ENCODE assay signal across 8 cellular contexts in genomic region chr3:58463942-58464271, GRCh38. TPM values are rescaled to one million over a fixed set of nuclear protein-coding genes. Genes with fewer than 3 reads are reported as not detected.
DNase-seq lines count a peak whose midpoint lies in the region; ATAC-seq and TF ChIP-seq lines count a peak whose summit lies in the region.

No MANE protein-coding gene starts in this region.

- H3K9me3 ChIP-seq in lower lobe of right lung = no peaks in the 10 kb centered on the region
- no peaks in the 10 kb centered on the region for H3K9me3 ChIP-seq in effector memory CD4-positive, alpha-beta T cell (ENCODE audit: control insufficient read depth, low read length)

- H3K36me3 Mint-ChIP-seq in activated naive CD8-positive, alpha-beta T cell = no peaks in the 10 kb centered on the region
- no peaks in the 10 kb centered on the region for H3K36me3 Mint-ChIP-seq in activated naive CD8-positive, alpha-beta T cell treated with anti-CD3 and anti-CD28 coated beads for 36 hours
- no peaks in the 10 kb centered on the region for H3K36me3 Mint-ChIP-seq in activated naive CD8-positive, alpha-beta T cell treated with anti-CD3 and anti-CD28 coated beads, Interleukin-2, amount 10 ng/mL, durations not matched to agents 7 days and 5 days
- no peaks in the 10 kb centered on the region for H3K36me3 Mint-ChIP-seq in type B pancreatic cell

- no peaks in the 10 kb centered on the region for H3K27me3 ChIP-seq in lower lobe of right lung (ENCODE audit: low read depth)
- H3K27me3 ChIP-seq in effector memory CD4-positive, alpha-beta T cell (replicated peaks; ENCODE audit: control insufficient read depth, insufficient read depth, low read length, poor library complexity, severe bottlenecking) = no peaks in the 10 kb centered on the region

- no peak overlapping the region for H3K27ac Mint-ChIP-seq in activated naive CD8-positive, alpha-beta T cell
- no peak overlapping the region for H3K27ac Mint-ChIP-seq in activated naive CD8-positive, alpha-beta T cell treated with anti-CD3 and anti-CD28 coated beads for 36 hours
- H3K27ac Mint-ChIP-seq in activated naive CD8-positive, alpha-beta T cell treated with anti-CD3 and anti-CD28 coated beads, Interleukin-2, amount 10 ng/mL, durations not matched to agents 7 days and 5 days = no peak overlapping the region
- H3K27ac Mint-ChIP-seq in type B pancreatic cell = peak overlapping the region; percentile 49

- intact Hi-C loops in lower lobe of right lung (cut with DNase I) = no loop called here

- no peaks in the 10 kb centered on the region for H3K9me3 Mint-ChIP-seq in activated naive CD8-positive, alpha-beta T cell (ENCODE audit: low read depth)
- no peaks in the 10 kb centered on the region for H3K9me3 Mint-ChIP-seq in activated naive CD8-positive, alpha-beta T cell treated with anti-CD3 and anti-CD28 coated beads for 36 hours
- H3K9me3 Mint-ChIP-seq in activated naive CD8-positive, alpha-beta T cell treated with anti-CD3 and anti-CD28 coated beads, Interleukin-2, amount 10 ng/mL, durations not matched to agents 7 days and 5 days = no peaks in the 10 kb centered on the region
- no peaks in the 10 kb centered on the region for H3K9me3 Mint-ChIP-seq in type B pancreatic cell

- POLR2A ChIA-PET in activated naive CD8-positive, alpha-beta T cell treated with anti-CD3 and anti-CD28 coated beads, Interleukin-2, amount 10 ng/mL, durations not matched to agents 7 days and 5 days (lab: Charles Lee) = no interaction called here

- H3K27me3 Mint-ChIP-seq in activated naive CD8-positive, alpha-beta T cell = no peaks in the 10 kb centered on the region
- peaks cover 7% of the 10 kb centered on the region for H3K27me3 Mint-ChIP-seq in activated naive CD8-positive, alpha-beta T cell treated with anti-CD3 and anti-CD28 coated beads for 36 hours
- peaks cover 15% of the 10 kb centered on the region for H3K27me3 Mint-ChIP-seq in activated naive CD8-positive, alpha-beta T cell treated with anti-CD3 and anti-CD28 coated beads, Interleukin-2, amount 10 ng/mL, durations not matched to agents 7 days and 5 days
- no peaks in the 10 kb centered on the region for H3K27me3 Mint-ChIP-seq in type B pancreatic cell

- TF ChIP-seq CTCF in lower lobe of right lung (IDR thresholded peaks at IDR 0.05) (no peak), type B pancreatic cell (conservative IDR thresholded peaks at IDR 0.05) (peak; percentile 4)

- peak overlapping the region; percentile 67 for H3K4me3 Mint-ChIP-seq in activated naive CD8-positive, alpha-beta T cell
- H3K4me3 Mint-ChIP-seq in activated naive CD8-positive, alpha-beta T cell treated with anti-CD3 and anti-CD28 coated beads for 36 hours = no peak overlapping the region
- H3K4me3 Mint-ChIP-seq in activated naive CD8-positive, alpha-beta T cell treated with anti-CD3 and anti-CD28 coated beads, Interleukin-2, amount 10 ng/mL, durations not matched to agents 7 days and 5 days = peak overlapping the region; percentile 47
- no peak overlapping the region for H3K4me3 Mint-ChIP-seq in type B pancreatic cell

- no peak overlapping the region for H3K27ac ChIP-seq in lower lobe of right lung
- no peak overlapping the region for H3K27ac ChIP-seq in effector memory CD4-positive, alpha-beta T cell (ENCODE audit: insufficient read depth, low read length, poor library complexity, severe bottlenecking)

- H3K4me1 Mint-ChIP-seq in activated naive CD8-positive, alpha-beta T cell (ENCODE audit: low read depth) = peaks cover 14% of the 10 kb centered on the region
- H3K4me1 Mint-ChIP-seq in activated naive CD8-positive, alpha-beta T cell treated with anti-CD3 and anti-CD28 coated beads for 36 hours = peaks cover 8% of the 10 kb centered on the region
- H3K4me1 Mint-ChIP-seq in activated naive CD8-positive, alpha-beta T cell treated with anti-CD3 and anti-CD28 coated beads, Interleukin-2, amount 10 ng/mL, durations not matched to agents 7 days and 5 days = peaks cover 9% of the 10 kb centered on the region
- peaks cover 18% of the 10 kb centered on the region for H3K4me1 Mint-ChIP-seq in type B pancreatic cell (ENCODE audit: unreplicated experiment)

- peaks cover 14% of the 10 kb centered on the region for H3K4me1 ChIP-seq in lower lobe of right lung
- H3K4me1 ChIP-seq in effector memory CD4-positive, alpha-beta T cell (ENCODE audit: control insufficient read depth, insufficient read depth, low read length, poor library complexity, severe bottlenecking) = no peaks in the 10 kb centered on the region

- no peaks in the 10 kb centered on the region for H3K36me3 ChIP-seq in lower lobe of right lung
- no peaks in the 10 kb centered on the region for H3K36me3 ChIP-seq in effector memory CD4-positive, alpha-beta T cell (ENCODE audit: control insufficient read depth, insufficient read depth, low read length)

- ATAC-seq in activated naive CD8-positive, alpha-beta T cell treated with anti-CD3 and anti-CD28 coated beads, Interleukin-2, amount 10 ng/mL, durations not matched to agents 7 days and 5 days (ENCODE audit: low read depth) = no peak
- no peak for ATAC-seq in lower lobe of right lung

- DNase-seq in activated naive CD8-positive, alpha-beta T cell treated with anti-CD3 and anti-CD28 coated beads for 36 hours = no peak
- no peak for DNase-seq in activated naive CD8-positive, alpha-beta T cell treated with anti-CD3 and anti-CD28 coated beads, Interleukin-2, amount 10 ng/mL, durations not matched to agents 7 days and 5 days
- DNase-seq in lower lobe of right lung (no peak), type B pancreatic cell (ENCODE audit: extremely low spot score, unreplicated experiment) (no peak), NCI-H2171 (lab: John Stamatoyannopoulos, UW) (no peak)
- DNase-seq in effector memory CD4-positive, alpha-beta T cell = no peak
- no peak for DNase-seq in activated CD4-positive, alpha-beta T cell treated with anti-CD3 and anti-CD28 coated beads, Interleukin-2, amount 50 U/mL, for 4 hours

- H3K4me3 ChIP-seq in lower lobe of right lung = peak overlapping the region; percentile 39
- no peak overlapping the region for H3K4me3 ChIP-seq in effector memory CD4-positive, alpha-beta T cell (ENCODE audit: insufficient read depth, low read depth, low read length, poor library complexity, severe bottlenecking)

RNA-seq across cellular contexts. Expression of gene KCTD6, which starts 28.0 kb away (rescaled TPM):
- 1 to 10 TPM; 4.8 to 5.3 TPM for total RNA-seq in activated naive CD8-positive, alpha-beta T cell treated with anti-CD3 and anti-CD28 coated beads for 36 hours
- 10 to 100 TPM in 1 of 2 experiments, 1 to 10 TPM in 1; 9.7 to 10.0 TPM for total RNA-seq in activated naive CD8-positive, alpha-beta T cell treated with anti-CD3 and anti-CD28 coated beads, Interleukin-2, amount 10 ng/mL, durations not matched to agents 7 days and 5 days
- 8.2 TPM for total RNA-seq in lower lobe of right lung
- total RNA-seq in type B pancreatic cell (ENCODE audit: low replicate concordance) = 23.5 and 24.9 TPM in 2 replicates

RNA-seq across cellular contexts. Expression of gene PDHB, which starts 30.3 kb away (rescaled TPM):
- 10 to 100 TPM; 64.6 to 65.3 TPM for total RNA-seq in activated naive CD8-positive, alpha-beta T cell treated with anti-CD3 and anti-CD28 coated beads for 36 hours
- total RNA-seq in activated naive CD8-positive, alpha-beta T cell treated with anti-CD3 and anti-CD28 coated beads, Interleukin-2, amount 10 ng/mL, durations not matched to agents 7 days and 5 days = 10 to 100 TPM; 47.8 to 51.2 TPM
- total RNA-seq in lower lobe of right lung (47.7 TPM), type B pancreatic cell (ENCODE audit: low replicate concordance) (72.1 and 76.9 TPM in 2 replicates)

Comparison
In these comparisons a context has a peak if more than half of its experiments do, and no peak if none do; other contexts are left out.
1. H3K4me3 Mint-ChIP-seq: peak in activated naive CD8-positive, alpha-beta T cell (single experiment) and activated naive CD8-positive, alpha-beta T cell treated with anti-CD3 and anti-CD28 coated beads, Interleukin-2, amount 10 ng/mL, durations not matched to agents 7 days and 5 days (single experiment); none in activated naive CD8-positive, alpha-beta T cell treated with anti-CD3 and anti-CD28 coated beads for 36 hours (single experiment) and type B pancreatic cell (single experiment).